ENCODE assay signal across 10 cellular contexts in the genomic region with DNA sequence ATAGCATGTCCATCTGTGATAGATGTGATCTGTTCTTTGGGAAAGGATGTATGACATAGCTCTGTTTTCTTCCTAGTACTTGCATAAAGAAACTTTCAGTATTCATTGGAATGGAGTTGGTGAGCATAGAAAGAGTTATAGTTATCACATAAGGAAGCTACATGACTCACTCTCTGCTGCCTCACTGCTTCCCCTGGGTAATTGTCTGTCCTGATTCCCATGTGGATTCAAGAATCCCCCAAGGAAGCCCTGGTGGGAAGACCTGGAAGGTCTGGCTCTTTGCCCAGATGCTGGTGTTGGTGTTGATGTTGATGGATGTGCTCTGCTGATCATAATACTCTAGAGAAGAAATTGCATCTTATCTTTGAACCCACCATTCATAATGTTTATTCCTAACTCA.
A peak's percentile ranks its signal among the peaks of the same experiment; 100 is the strongest.
DNase-seq lines count a peak whose midpoint lies in the region; ATAC-seq and TF ChIP-seq lines count a peak whose summit lies in the region.
"Had no signal": no experiment of that assay in that cellular context is flagged by ENCODE, and none has a peak within 500 bp of the region (broad histone marks: within the 10 kb centered on the region; RNA-seq: fewer than 3 reads in every experiment).

No MANE protein-coding gene starts in this region.

- H3K4me3 Mint-ChIP-seq in CD4-positive, alpha-beta memory T cell = no peak overlapping the region

- peaks cover 10% of the 10 kb centered on the region for H3K4me1 ChIP-seq in CD4-positive, alpha-beta memory T cell (ENCODE audit: insufficient read depth, low read length)

- H3K27me3 Mint-ChIP-seq in CD4-positive, alpha-beta memory T cell = no peaks in the 10 kb centered on the region
- H3K27me3 Mint-ChIP-seq: stimulated activated naive CD8-positive, alpha-beta T cell treated with anti-CD3 and anti-CD28 coated beads, Interleukin-15, amount 100 ng/mL, for 72 hours had no signal

- ATAC-seq in omental fat pad (ENCODE audit: low FRiP score) (no peak), HG03039 (IDR thresholded peaks at IDR 0.05; ENCODE audit: unreplicated experiment) (no peak)
- ATAC-seq: stimulated activated naive CD8-positive, alpha-beta T cell treated with anti-CD3 and anti-CD28 coated beads, Interleukin-15, amount 100 ng/mL, for 72 hours had no signal

- H3K27me3 ChIP-seq in CD4-positive, alpha-beta memory T cell (ENCODE audit: insufficient read depth, low read length) = no peaks in the 10 kb centered on the region
- no peaks in the 10 kb centered on the region for H3K27me3 ChIP-seq in kidney epithelial cell (ENCODE audit: control insufficient read depth, insufficient read depth, low read length)

- H3K9me3 Mint-ChIP-seq in CD4-positive, alpha-beta memory T cell = peaks cover 0 to 15% (median 9%) of the 10 kb centered on the region in 8 donors

- CTCF ChIA-PET in CD4-positive, alpha-beta memory T cell (lab: Charles Lee; ENCODE audit: partially characterized antibody) = interaction anchor here (0.8 to 6.7 kb wide), 4 partner anchors 61 to 171 kb away, joined by 3 to 76 read pairs (median 4); a partner anchor contains a TSS

- POLR2A ChIA-PET in CD4-positive, alpha-beta memory T cell (lab: Charles Lee; ENCODE audit: partially characterized antibody) = interaction anchor here (0.6 to 0.9 kb wide), 2 partner anchors 67 to 450 kb away, joined by 3 read pairs; no protein-coding TSS in a partner anchor

- H3K27ac Mint-ChIP-seq in CD4-positive, alpha-beta memory T cell = peak overlapping the region in 4 of 7 donors; percentile 13 to 70 (median 66)
- H3K27ac Mint-ChIP-seq: stimulated activated naive CD8-positive, alpha-beta T cell treated with anti-CD3 and anti-CD28 coated beads, Interleukin-15, amount 100 ng/mL, for 72 hours had no signal

- no peak overlapping the region for H3K27ac ChIP-seq in CD4-positive, alpha-beta memory T cell (ENCODE audit: low read depth, low read length)

- DNase-seq in CD4-positive, alpha-beta memory T cell = no peak
- DNase-seq in HT1080 (ENCODE audit: low read depth) (peak; percentile 92), amniotic epithelial cell (ENCODE audit: low read depth) (peak; percentile 96), kidney epithelial cell (ENCODE audit: low read depth) (peak; percentile 56), amygdala (lab: John Stamatoyannopoulos, UW) (no peak), omental fat pad (ENCODE audit: low spot score) (no peak), mesenteric fat pad (ENCODE audit: low spot score) (no peak)
- DNase-seq: GDM1; stimulated activated naive CD8-positive, alpha-beta T cell treated with anti-CD3 and anti-CD28 coated beads, Interleukin-15, amount 100 ng/mL, for 72 hours had no signal

- intact Hi-C loops in CD4-positive, alpha-beta memory T cell (cut with micrococcal nuclease) = loop anchor here (10.0 kb wide), 1 partner anchor 495 kb away; no protein-coding TSS in a partner anchor

- H3K36me3 Mint-ChIP-seq in CD4-positive, alpha-beta memory T cell = peaks cover 25 to 34% of the 10 kb centered on the region in 2 donors

- H3K4me1 Mint-ChIP-seq in CD4-positive, alpha-beta memory T cell = peaks cover 35 to 57% (median 44%) of the 10 kb centered on the region in 4 donors

- no peaks in the 10 kb centered on the region for H3K36me3 ChIP-seq in CD4-positive, alpha-beta memory T cell (ENCODE audit: insufficient read depth, low read length)
- no peaks in the 10 kb centered on the region for H3K36me3 ChIP-seq in kidney epithelial cell (ENCODE audit: control insufficient read depth, insufficient read depth, low read length)

- H3K9me3 ChIP-seq in CD4-positive, alpha-beta memory T cell (ENCODE audit: control insufficient read depth in 1 of 2, low read length in 2 of 2) = no peaks in the 10 kb centered on the region

- no peak for TF ChIP-seq CTCF in kidney epithelial cell (IDR thresholded peaks at IDR 0.05; ENCODE audit: insufficient read depth, low read length, poor library complexity, severe bottlenecking)
- TF ChIP-seq CTCF in omental fat pad (IDR thresholded peaks at IDR 0.05) = no peak

- no peak overlapping the region for H3K4me3 ChIP-seq in CD4-positive, alpha-beta memory T cell (ENCODE audit: low read length in 2 of 2)
- no peak overlapping the region for H3K4me3 ChIP-seq in kidney epithelial cell (ENCODE audit: low read depth, low read length)

Comparison
In these comparisons a context has a peak if more than half of its experiments do, and no peak if none do; other contexts are left out.
1. DNase-seq: peak in HT1080 (single experiment), amniotic epithelial cell (single experiment) and kidney epithelial cell (single experiment); none in CD4-positive, alpha-beta memory T cell (0 of 5), amygdala (0 of 56), omental fat pad (single experiment) and mesenteric fat pad (single experiment).